In genomic region chr12:31005256-31005943, GRCh38 we compare ENCODE assay signal across 21 cellular contexts.
DNase-seq lines count a peak whose midpoint lies in the region; ATAC-seq and TF ChIP-seq lines count a peak whose summit lies in the region.
"Had no signal": no experiment of that assay in that cellular context is flagged by ENCODE, and none has a peak within 500 bp of the region (broad histone marks: within the 10 kb centered on the region; RNA-seq: fewer than 3 reads in every experiment).

No MANE protein-coding gene starts in this region.

- CTCF ChIA-PET in Calu3 (lab: Charles Lee) = interaction anchor here (0.6 kb wide), 1 partner anchor 48 kb away, joined by 3 read pairs; no protein-coding TSS in a partner anchor

- H3K36me3 Mint-ChIP-seq in Calu3 (ENCODE audit: insufficient read depth, unreplicated experiment) = no peaks in the 10 kb centered on the region
- no peaks in the 10 kb centered on the region for H3K36me3 Mint-ChIP-seq in HFFc6 (ENCODE audit: low read depth)
- H3K36me3 Mint-ChIP-seq in chondrocyte (ENCODE audit: low read depth) = no peaks in the 10 kb centered on the region
- no peaks in the 10 kb centered on the region for H3K36me3 Mint-ChIP-seq in stimulated activated naive B cell treated with anti-CD40 and anti-IgM and Interleukin-4, amounts not matched to agents 10 μg/mL and 1 μg/mL and 100 μg/mL, for 72 hours
- H3K36me3 Mint-ChIP-seq in type B pancreatic cell = no peaks in the 10 kb centered on the region
- H3K36me3 Mint-ChIP-seq: activated CD8-positive, alpha-beta memory T cell treated with anti-CD3 and anti-CD28 coated beads, Interleukin-2, amount 10 ng/mL, durations not matched to agents 7 days and 5 days; activated naive CD8-positive, alpha-beta T cell; CD4-positive, alpha-beta memory T cell; IgD-negative memory B cell had no signal

- no peaks in the 10 kb centered on the region for H3K4me1 ChIP-seq in sigmoid colon
- H3K4me1 ChIP-seq: ascending aorta, psoas muscle, testis had no signal

- DNase-seq in Calu3 (no peak), HFFc6 (no peak), chondrocyte (ENCODE audit: low spot score) (no peak), sigmoid colon (peak; percentile 55), type B pancreatic cell (ENCODE audit: extremely low spot score, unreplicated experiment) (no peak)
- DNase-seq in stimulated activated naive B cell treated with anti-CD40 and anti-IgM and Interleukin-4, amounts not matched to agents 10 μg/mL and 1 μg/mL and 100 μg/mL, for 72 hours = no peak
- DNase-seq: activated CD4-positive, alpha-beta T cell treated with anti-CD3 and anti-CD28 coated beads for 1 hour; activated CD8-positive, alpha-beta memory T cell treated with anti-CD3 and anti-CD28 coated beads, Interleukin-2, amount 10 ng/mL, durations not matched to agents 7 days and 5 days; CD4-positive, alpha-beta memory T cell; DMS153; NCI-H1417 treated with DMSO at 0.1 percent for 48 hours; NCI-H2107; testis had no signal

- no peaks in the 10 kb centered on the region for H3K36me3 ChIP-seq in sigmoid colon
- H3K36me3 ChIP-seq: ascending aorta had no signal

- H3K4me3 ChIP-seq in sigmoid colon = no peak overlapping the region
- H3K4me3 ChIP-seq: ascending aorta, psoas muscle, testis had no signal

- no peak for ATAC-seq in HG03045 (IDR thresholded peaks at IDR 0.05; ENCODE audit: unreplicated experiment)
- ATAC-seq in stimulated activated naive B cell treated with anti-CD40 and anti-IgM and Interleukin-4, amounts not matched to agents 10 μg/mL and 1 μg/mL and 100 μg/mL, for 72 hours (replicated peaks) = no peak
- ATAC-seq: activated CD8-positive, alpha-beta memory T cell treated with anti-CD3 and anti-CD28 coated beads, Interleukin-2, amount 10 ng/mL, durations not matched to agents 7 days and 5 days had no signal

- H3K4me1 Mint-ChIP-seq in Calu3 (ENCODE audit: low read depth, unreplicated experiment) (no peaks in the 10 kb centered on the region), HFFc6 (ENCODE audit: low read depth) (peaks cover 49% of the 10 kb centered on the region), chondrocyte (ENCODE audit: low read depth) (peaks cover 5% of the 10 kb centered on the region), type B pancreatic cell (ENCODE audit: unreplicated experiment) (peaks cover 4% of the 10 kb centered on the region)
- H3K4me1 Mint-ChIP-seq in stimulated activated naive B cell treated with anti-CD40 and anti-IgM and Interleukin-4, amounts not matched to agents 10 μg/mL and 1 μg/mL and 100 μg/mL, for 72 hours = peaks cover 0 to 3% of the 10 kb centered on the region in 2 donors
- H3K4me1 Mint-ChIP-seq: activated CD8-positive, alpha-beta memory T cell treated with anti-CD3 and anti-CD28 coated beads, Interleukin-2, amount 10 ng/mL, durations not matched to agents 7 days and 5 days; CD4-positive, alpha-beta memory T cell; central memory CD8-positive, alpha-beta T cell; IgD-negative memory B cell had no signal

- BruUV-seq in Calu3 (replicated peaks; lab: Mats Ljungman, UMichigan) = no TSS peak

- H3K4me3 Mint-ChIP-seq in Calu3 (ENCODE audit: low read depth, unreplicated experiment) (no peak overlapping the region), HFFc6 (peak overlapping the region; percentile 49), chondrocyte (ENCODE audit: unreplicated experiment) (no peak overlapping the region), type B pancreatic cell (no peak overlapping the region)
- no peak overlapping the region for H3K4me3 Mint-ChIP-seq in stimulated activated naive B cell treated with anti-CD40 and anti-IgM and Interleukin-4, amounts not matched to agents 10 μg/mL and 1 μg/mL and 100 μg/mL, for 72 hours
- H3K4me3 Mint-ChIP-seq: activated CD8-positive, alpha-beta memory T cell treated with anti-CD3 and anti-CD28 coated beads, Interleukin-2, amount 10 ng/mL, durations not matched to agents 7 days and 5 days; activated naive CD8-positive, alpha-beta T cell; activated T-helper 1 cell treated with anti-CD3 and anti-CD28 coated beads, Interleukin-12 subunit alpha, Interleukin-12 subunit beta, Interleukin-2, Interleukin-4 antibody, amounts not matched to agents 30 ng/mL and 10 ng/mL and 1 ng/mL, durations not matched to agents 14 hours and 24 hours and 36 hours; CD4-positive, alpha-beta memory T cell; central memory CD8-positive, alpha-beta T cell; T-helper 1 cell treated with Interleukin-12 subunit alpha and Interleukin-12 subunit beta and Interleukin-4 antibody, amounts not matched to agents 30 μg/mL and 1 μg/mL, for 36 hours had no signal

- H3K27me3 Mint-ChIP-seq in Calu3 (ENCODE audit: unreplicated experiment) (peaks cover 14% of the 10 kb centered on the region), HFFc6 (ENCODE audit: insufficient read depth) (peaks cover 4% of the 10 kb centered on the region), chondrocyte (ENCODE audit: low read depth) (peaks cover 6% of the 10 kb centered on the region), type B pancreatic cell (peaks cover 15% of the 10 kb centered on the region)
- H3K27me3 Mint-ChIP-seq in stimulated activated naive B cell treated with anti-CD40 and anti-IgM and Interleukin-4, amounts not matched to agents 10 μg/mL and 1 μg/mL and 100 μg/mL, for 72 hours = peaks cover 0 to 13% of the 10 kb centered on the region in 2 donors
- H3K27me3 Mint-ChIP-seq: activated naive CD8-positive, alpha-beta T cell had no signal

- H3K27ac Mint-ChIP-seq in Calu3 (ENCODE audit: unreplicated experiment) = peak overlapping the region; percentile 34
- H3K27ac Mint-ChIP-seq in HFFc6 = peak overlapping the region; percentile 83
- H3K27ac Mint-ChIP-seq in chondrocyte (ENCODE audit: unreplicated experiment) = peak overlapping the region; percentile 17
- H3K27ac Mint-ChIP-seq in stimulated activated naive B cell treated with anti-CD40 and anti-IgM and Interleukin-4, amounts not matched to agents 10 μg/mL and 1 μg/mL and 100 μg/mL, for 72 hours = no peak overlapping the region
- H3K27ac Mint-ChIP-seq in type B pancreatic cell = no peak overlapping the region
- H3K27ac Mint-ChIP-seq: activated CD8-positive, alpha-beta memory T cell treated with anti-CD3 and anti-CD28 coated beads, Interleukin-2, amount 10 ng/mL, durations not matched to agents 7 days and 5 days; activated naive CD8-positive, alpha-beta T cell; activated T-helper 1 cell treated with anti-CD3 and anti-CD28 coated beads, Interleukin-12 subunit alpha, Interleukin-12 subunit beta, Interleukin-2, Interleukin-4 antibody, amounts not matched to agents 30 ng/mL and 10 ng/mL and 1 ng/mL, durations not matched to agents 14 hours and 24 hours and 36 hours; CD4-positive, alpha-beta memory T cell; IgD-negative memory B cell; T-helper 1 cell treated with Interleukin-12 subunit alpha and Interleukin-12 subunit beta and Interleukin-4 antibody, amounts not matched to agents 30 μg/mL and 1 μg/mL, for 36 hours had no signal

- no peaks in the 10 kb centered on the region for H3K9me3 ChIP-seq in sigmoid colon
- H3K9me3 ChIP-seq: ascending aorta, psoas muscle, testis had no signal

- no peak overlapping the region for H3K27ac ChIP-seq in sigmoid colon
- H3K27ac ChIP-seq: ascending aorta, psoas muscle, testis had no signal

- TF ChIP-seq POLR2A in sigmoid colon (IDR thresholded peaks at IDR 0.05) = no peak

- intact Hi-C loops in Calu3 (cut with micrococcal nuclease; ENCODE audit: unreplicated experiment) (no loop called here), sigmoid colon (cut with DNase I) (no loop called here)

- TF ChIP-seq EP300 in sigmoid colon (IDR thresholded peaks at IDR 0.05) = no peak

- H3K27me3 ChIP-seq in sigmoid colon = no peaks in the 10 kb centered on the region
- H3K27me3 ChIP-seq: ascending aorta, testis had no signal

- TF ChIP-seq CTCF in Calu3 (IDR thresholded peaks at IDR 0.05; ENCODE audit: unreplicated experiment) = no peak
- TF ChIP-seq CTCF in HFFc6 (IDR thresholded peaks at IDR 0.05) = no peak
- no peak for TF ChIP-seq CTCF in chondrocyte (IDR thresholded peaks at IDR 0.05)
- no peak for TF ChIP-seq CTCF in sigmoid colon (IDR thresholded peaks at IDR 0.05)
- no peak for TF ChIP-seq CTCF in type B pancreatic cell (conservative IDR thresholded peaks at IDR 0.05)

- WGBS in sigmoid colon, 2 donors = 93 to 95% methylated on average over 15 of the region's 15 CpGs

- H3K9me3 Mint-ChIP-seq in Calu3 (ENCODE audit: low read depth, unreplicated experiment) (no peaks in the 10 kb centered on the region), HFFc6 (no peaks in the 10 kb centered on the region), chondrocyte (ENCODE audit: low read depth) (no peaks in the 10 kb centered on the region), type B pancreatic cell (no peaks in the 10 kb centered on the region)
- no peaks in the 10 kb centered on the region for H3K9me3 Mint-ChIP-seq in stimulated activated naive B cell treated with anti-CD40 and anti-IgM and Interleukin-4, amounts not matched to agents 10 μg/mL and 1 μg/mL and 100 μg/mL, for 72 hours
- H3K9me3 Mint-ChIP-seq: activated T-helper 1 cell treated with anti-CD3 and anti-CD28 coated beads, Interleukin-12 subunit alpha, Interleukin-12 subunit beta, Interleukin-2, Interleukin-4 antibody, amounts not matched to agents 30 ng/mL and 10 ng/mL and 1 ng/mL, durations not matched to agents 14 hours and 24 hours and 36 hours; CD4-positive, alpha-beta memory T cell; central memory CD8-positive, alpha-beta T cell; IgD-negative memory B cell; T-helper 1 cell treated with Interleukin-12 subunit alpha and Interleukin-12 subunit beta and Interleukin-4 antibody, amounts not matched to agents 30 μg/mL and 1 μg/mL, for 36 hours had no signal

Comparison
In these comparisons a context has a peak if more than half of its experiments do, and no peak if none do; other contexts are left out.
1. H3K27ac Mint-ChIP-seq: peak in Calu3 (single experiment), HFFc6 (single experiment) and chondrocyte (single experiment); none in stimulated activated naive B cell treated with anti-CD40 and anti-IgM and Interleukin-4, amounts not matched to agents 10 μg/mL and 1 μg/mL and 100 μg/mL, for 72 hours (single experiment) and type B pancreatic cell (single experiment).